15 cellular contexts compared by ENCODE assay signal in the genomic region with DNA sequence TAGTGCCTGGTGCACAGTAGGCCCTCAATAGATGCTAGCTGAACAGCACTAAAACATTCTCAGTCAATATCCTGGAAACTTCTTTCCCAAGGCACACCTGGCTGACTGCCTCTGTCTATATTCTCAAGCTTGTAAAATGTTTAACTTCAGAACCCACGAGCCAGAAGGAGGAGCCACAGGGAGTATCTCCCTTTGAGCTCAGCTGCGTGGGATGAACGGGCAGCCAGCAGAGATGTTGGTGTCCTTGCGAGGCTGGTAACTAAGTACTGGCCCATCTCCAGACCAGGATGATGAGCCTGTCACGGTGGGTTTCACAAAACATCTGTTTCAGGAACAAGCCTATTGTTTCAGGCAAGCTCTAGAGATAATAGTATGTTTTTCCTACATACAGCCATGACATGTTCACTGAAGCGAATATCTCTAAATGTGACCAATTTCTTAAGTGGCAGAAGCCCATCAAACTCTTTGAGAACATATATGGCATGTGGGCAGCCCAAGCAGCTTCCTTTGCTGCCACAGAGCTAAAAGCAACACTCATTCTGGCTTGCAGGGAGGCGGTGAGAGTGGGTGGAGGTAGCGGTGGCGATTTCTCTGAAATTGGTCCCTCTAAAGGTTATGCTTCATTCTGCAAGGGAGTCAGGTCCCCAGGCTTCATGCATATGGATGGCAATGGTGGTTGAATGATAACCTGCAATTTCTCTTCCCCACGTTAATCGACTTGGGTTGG.
DNase-seq lines count a peak whose midpoint lies in the region; TF ChIP-seq lines count a peak whose summit lies in the region.
"Had no signal": no experiment of that assay in that cellular context is flagged by ENCODE, and none has a peak within 500 bp of the region (broad histone marks: within the 10 kb centered on the region; RNA-seq: fewer than 3 reads in every experiment).

No MANE protein-coding gene starts in this region.

- H3K4me3 ChIP-seq in testis = no peak overlapping the region

- 77 to 87% methylated on average over 11 of the region's 11 CpGs for WGBS in testis, 2 donors

- no peaks in the 10 kb centered on the region for H3K9me3 ChIP-seq in testis

- DNase-seq in stimulated activated CD4-positive, alpha-beta T cell treated with anti-CD3 and anti-CD28 coated beads, Interleukin-15, amount 100 ng/mL, for 24 hours = peak; percentile 19
- no peak for DNase-seq in stimulated activated CD4-positive, alpha-beta T cell treated with anti-CD3 and anti-CD28 coated beads, Interleukin-4, amount 100 ng/mL, for 24 hours
- peak; percentile 66 for DNase-seq in activated CD8-positive, alpha-beta memory T cell treated with anti-CD3 and anti-CD28 coated beads, Interleukin-2, amount 50 U/mL, for 48 hours
- DNase-seq in left kidney (ENCODE audit: low read depth, low spot score) (peak; percentile 77), testis (peak; percentile 79), NCI-H1694 (lab: John Stamatoyannopoulos, UW) (no peak), MV-4-11 (lab: John Stamatoyannopoulos, UW) (no peak), NCI-H1417 (lab: John Stamatoyannopoulos, UW) (no peak)
- DNase-seq: activated B cell treated with CpG ODN at 0.5 μM for 24 hours, foreskin melanocyte, H7, mammary epithelial cell, NCI-H187 treated with DMSO at 0.1 percent for 48 hours, NCI-H510A treated with DMSO at 0.1 percent for 48 hours had no signal

- TF ChIP-seq POLR2A in testis (IDR thresholded peaks at IDR 0.05) = no peak

- H3K36me3 ChIP-seq in testis (ENCODE audit: low read depth, missing control alignments) = no peaks in the 10 kb centered on the region

- H3K27ac ChIP-seq in testis = no peak overlapping the region
- H3K27ac ChIP-seq: KMS-11 had no signal

- H3K4me1 ChIP-seq in testis = peaks cover 10% of the 10 kb centered on the region

- TF ChIP-seq CTCF in testis (IDR thresholded peaks at IDR 0.05) = no peak

- intact Hi-C loops in testis (cut with DNase I; ENCODE audit: low total_unique reads) = no loop called here

- H3K27me3 ChIP-seq in testis = no peaks in the 10 kb centered on the region

Comparison
In these comparisons a context has a peak if more than half of its experiments do, and no peak if none do; other contexts are left out.
1. DNase-seq: peak in stimulated activated CD4-positive, alpha-beta T cell treated with anti-CD3 and anti-CD28 coated beads, Interleukin-15, amount 100 ng/mL, for 24 hours (single experiment), activated CD8-positive, alpha-beta memory T cell treated with anti-CD3 and anti-CD28 coated beads, Interleukin-2, amount 50 U/mL, for 48 hours (single experiment), left kidney (single experiment) and testis (single experiment); none in stimulated activated CD4-positive, alpha-beta T cell treated with anti-CD3 and anti-CD28 coated beads, Interleukin-4, amount 100 ng/mL, for 24 hours (single experiment), NCI-H1694 (single experiment), MV-4-11 (single experiment) and NCI-H1417 (0 of 3).